In the genomic region with DNA sequence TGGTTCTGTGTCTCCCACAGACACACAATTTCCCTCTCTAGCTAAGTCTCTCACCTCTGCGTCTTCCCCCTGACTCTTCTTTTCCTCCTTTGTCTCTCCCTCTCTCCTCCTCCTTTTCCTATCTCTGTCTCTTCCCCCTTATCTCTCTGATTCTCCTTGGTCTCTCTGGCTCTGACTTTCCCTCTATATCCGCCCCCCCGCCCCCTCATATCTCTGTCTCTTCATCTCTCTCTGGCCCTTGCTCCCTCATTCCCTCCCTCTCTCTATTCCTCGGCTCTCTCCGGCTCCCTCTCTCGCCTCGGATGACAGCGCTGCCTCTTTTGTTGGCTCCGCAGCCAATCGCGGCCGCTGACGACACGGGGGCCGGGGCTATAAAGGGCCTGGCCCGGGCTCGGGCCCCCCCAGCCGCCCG, we compare ENCODE assay signal across 1 cellular context.
TF ChIP-seq lines count a peak whose summit lies in the region.

A gene (plus strand): TSS at position 404 of the 412 bp plus-strand sequence. CDS start 195 bp downstream, outside the sequence.

TF ChIP-seq in K562, 482 proteins besides CTCF, POLR2A, EP300 and RAD21 (continued from another document and continues in another):
- TF ChIP-seq ZNF133 (CRISPR knock-in tag; IDR thresholded peaks at IDR 0.05) (no peak), ZBTB7A (IDR thresholded peaks at IDR 0.05; ENCODE audit: borderline replicate concordance, control insufficient read depth, low read depth, low read length) (no peak), HLTF (IDR thresholded peaks at IDR 0.05) (peak; percentile 98), PRMT5 (CRISPR knock-in tag; IDR thresholded peaks at IDR 0.05) (no peak), NFATC3 (IDR thresholded peaks at IDR 0.05) (peak; percentile 75; the same call in 1 of the 2 replicates), HIVEP1 (CRISPR knock-in tag; IDR thresholded peaks at IDR 0.05) (no peak), PPARD (CRISPR knock-in tag; IDR thresholded peaks at IDR 0.05) (no peak), LEF1 (IDR thresholded peaks at IDR 0.05) (peak; percentile 59; the same call in 1 of the 2 replicates), HEY1 (CRISPR knock-in tag; IDR thresholded peaks at IDR 0.05; ENCODE audit: borderline replicate concordance) (no peak), CTBP1 (IDR thresholded peaks at IDR 0.05; ENCODE audit: borderline replicate concordance) (peak; percentile 17; the same call in 1 of the 2 replicates), TEAD1 (CRISPR knock-in tag; IDR thresholded peaks at IDR 0.05) (no peak), POLR2AphosphoS5 (IDR thresholded peaks at IDR 0.05; ENCODE audit: control insufficient read depth, insufficient read depth, low read depth, low read length) (0 out of 2 replicates have a peak, but pooled peaks have one; percentile 40), ZNF239 (CRISPR knock-in tag; IDR thresholded peaks at IDR 0.05) (no peak), ESRRB (CRISPR knock-in tag; IDR thresholded peaks at IDR 0.05; ENCODE audit: borderline replicate concordance) (no peak), HSF4 (CRISPR knock-in tag; IDR thresholded peaks at IDR 0.05; ENCODE audit: borderline replicate concordance) (no peak), STAT5B (CRISPR knock-in tag; IDR thresholded peaks at IDR 0.05) (no peak), NFXL1 (CRISPR knock-in tag; IDR thresholded peaks at IDR 0.05) (no peak), SMARCA4 (IDR thresholded peaks at IDR 0.05) (peak; percentile 92), TCF3 (CRISPR knock-in tag; IDR thresholded peaks at IDR 0.05) (no peak), SIN3A (IDR thresholded peaks at IDR 0.05; ENCODE audit: borderline replicate concordance in 2 of 2, control insufficient read depth in 1 of 2, low read depth in 2 of 2, low read length in 2 of 2) (no peak), NCOA2 (IDR thresholded peaks at IDR 0.05; ENCODE audit: partially characterized antibody in 2 of 2) (no peak), FOXA1 (IDR thresholded peaks at IDR 0.05; ENCODE audit: borderline replicate concordance) (no peak), FOXJ3 (CRISPR knock-in tag; IDR thresholded peaks at IDR 0.05) (no peak), JUND (IDR thresholded peaks at IDR 0.05; ENCODE audit: borderline replicate concordance, low read depth, low read length) (peak; percentile 32), JUND (tag; IDR thresholded peaks at IDR 0.05; ENCODE audit: borderline replicate concordance, low read depth, low read length) (no peak; the same call in 2 of the 3 replicates), PHTF2 (CRISPR knock-in tag; IDR thresholded peaks at IDR 0.05) (no peak), ZNF77 (CRISPR knock-in tag; IDR thresholded peaks at IDR 0.05) (no peak), DPF2 (IDR thresholded peaks at IDR 0.05) (peak; percentile 96), ZNF347 (CRISPR knock-in tag; IDR thresholded peaks at IDR 0.05; ENCODE audit: low read depth) (no peak), BRD9 (IDR thresholded peaks at IDR 0.05; ENCODE audit: low read depth, partially characterized antibody) (peak; percentile 80), POLR2G (IDR thresholded peaks at IDR 0.05; ENCODE audit: low read depth, low read length) (peak; percentile 63), MTA2 (IDR thresholded peaks at IDR 0.05; ENCODE audit: low read depth) (peak; percentile 67), NEUROD1 (IDR thresholded peaks at IDR 0.05; ENCODE audit: borderline replicate concordance, low read depth, low read length, partially characterized antibody) (peak; percentile 55), HMG20A (CRISPR knock-in tag; conservative IDR thresholded peaks at IDR 0.05) (no peak), TFAM (CRISPR knock-in tag; conservative IDR thresholded peaks at IDR 0.05) (no peak), TRIM28 (IDR thresholded peaks at IDR 0.05) (peak; percentile 73; the same call in 1 of the 2 replicates)
- TF ChIP-seq, protein P1, sequence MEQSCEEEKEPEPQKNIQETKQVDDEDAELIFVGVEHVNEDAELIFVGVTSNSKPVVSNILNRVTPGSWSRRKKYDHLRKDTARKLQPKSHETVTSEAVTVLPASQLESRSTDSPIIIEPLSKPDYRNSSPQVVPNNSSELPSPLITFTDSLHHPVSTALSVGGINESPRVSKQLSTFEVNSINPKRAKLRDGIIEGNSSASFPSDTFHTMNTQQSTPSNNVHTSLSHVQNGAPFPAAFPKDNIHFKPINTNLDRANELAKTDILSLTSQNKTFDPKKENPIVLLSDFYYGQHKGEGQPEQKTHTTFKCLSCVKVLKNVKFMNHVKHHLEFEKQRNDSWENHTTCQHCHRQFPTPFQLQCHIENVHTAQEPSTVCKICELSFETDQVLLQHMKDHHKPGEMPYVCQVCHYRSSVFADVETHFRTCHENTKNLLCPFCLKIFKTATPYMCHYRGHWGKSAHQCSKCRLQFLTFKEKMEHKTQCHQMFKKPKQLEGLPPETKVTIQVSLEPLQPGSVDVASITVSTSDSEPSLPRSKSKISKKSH (CRISPR knock-in tag; IDR thresholded peaks at IDR 0.05) = no peak
- TF ChIP-seq, protein P2, sequence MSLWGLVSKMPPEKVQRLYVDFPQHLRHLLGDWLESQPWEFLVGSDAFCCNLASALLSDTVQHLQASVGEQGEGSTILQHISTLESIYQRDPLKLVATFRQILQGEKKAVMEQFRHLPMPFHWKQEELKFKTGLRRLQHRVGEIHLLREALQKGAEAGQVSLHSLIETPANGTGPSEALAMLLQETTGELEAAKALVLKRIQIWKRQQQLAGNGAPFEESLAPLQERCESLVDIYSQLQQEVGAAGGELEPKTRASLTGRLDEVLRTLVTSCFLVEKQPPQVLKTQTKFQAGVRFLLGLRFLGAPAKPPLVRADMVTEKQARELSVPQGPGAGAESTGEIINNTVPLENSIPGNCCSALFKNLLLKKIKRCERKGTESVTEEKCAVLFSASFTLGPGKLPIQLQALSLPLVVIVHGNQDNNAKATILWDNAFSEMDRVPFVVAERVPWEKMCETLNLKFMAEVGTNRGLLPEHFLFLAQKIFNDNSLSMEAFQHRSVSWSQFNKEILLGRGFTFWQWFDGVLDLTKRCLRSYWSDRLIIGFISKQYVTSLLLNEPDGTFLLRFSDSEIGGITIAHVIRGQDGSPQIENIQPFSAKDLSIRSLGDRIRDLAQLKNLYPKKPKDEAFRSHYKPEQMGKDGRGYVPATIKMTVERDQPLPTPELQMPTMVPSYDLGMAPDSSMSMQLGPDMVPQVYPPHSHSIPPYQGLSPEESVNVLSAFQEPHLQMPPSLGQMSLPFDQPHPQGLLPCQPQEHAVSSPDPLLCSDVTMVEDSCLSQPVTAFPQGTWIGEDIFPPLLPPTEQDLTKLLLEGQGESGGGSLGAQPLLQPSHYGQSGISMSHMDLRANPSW (CRISPR knock-in tag; IDR thresholded peaks at IDR 0.05) = no peak
- TF ChIP-seq, protein P3, sequence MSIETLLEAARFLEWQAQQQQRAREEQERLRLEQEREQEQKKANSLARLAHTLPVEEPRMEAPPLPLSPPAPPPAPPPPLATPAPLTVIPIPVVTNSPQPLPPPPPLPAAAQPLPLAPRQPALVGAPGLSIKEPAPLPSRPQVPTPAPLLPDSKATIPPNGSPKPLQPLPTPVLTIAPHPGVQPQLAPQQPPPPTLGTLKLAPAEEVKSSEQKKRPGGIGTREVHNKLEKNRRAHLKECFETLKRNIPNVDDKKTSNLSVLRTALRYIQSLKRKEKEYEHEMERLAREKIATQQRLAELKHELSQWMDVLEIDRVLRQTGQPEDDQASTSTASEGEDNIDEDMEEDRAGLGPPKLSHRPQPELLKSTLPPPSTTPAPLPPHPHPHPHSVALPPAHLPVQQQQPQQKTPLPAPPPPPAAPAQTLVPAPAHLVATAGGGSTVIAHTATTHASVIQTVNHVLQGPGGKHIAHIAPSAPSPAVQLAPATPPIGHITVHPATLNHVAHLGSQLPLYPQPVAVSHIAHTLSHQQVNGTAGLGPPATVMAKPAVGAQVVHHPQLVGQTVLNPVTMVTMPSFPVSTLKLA (conservative IDR thresholded peaks at IDR 0.05) = peak in 1 of 2 experiments; percentile 37; a peak in 2 of 4 replicates
- TF ChIP-seq, protein P4, sequence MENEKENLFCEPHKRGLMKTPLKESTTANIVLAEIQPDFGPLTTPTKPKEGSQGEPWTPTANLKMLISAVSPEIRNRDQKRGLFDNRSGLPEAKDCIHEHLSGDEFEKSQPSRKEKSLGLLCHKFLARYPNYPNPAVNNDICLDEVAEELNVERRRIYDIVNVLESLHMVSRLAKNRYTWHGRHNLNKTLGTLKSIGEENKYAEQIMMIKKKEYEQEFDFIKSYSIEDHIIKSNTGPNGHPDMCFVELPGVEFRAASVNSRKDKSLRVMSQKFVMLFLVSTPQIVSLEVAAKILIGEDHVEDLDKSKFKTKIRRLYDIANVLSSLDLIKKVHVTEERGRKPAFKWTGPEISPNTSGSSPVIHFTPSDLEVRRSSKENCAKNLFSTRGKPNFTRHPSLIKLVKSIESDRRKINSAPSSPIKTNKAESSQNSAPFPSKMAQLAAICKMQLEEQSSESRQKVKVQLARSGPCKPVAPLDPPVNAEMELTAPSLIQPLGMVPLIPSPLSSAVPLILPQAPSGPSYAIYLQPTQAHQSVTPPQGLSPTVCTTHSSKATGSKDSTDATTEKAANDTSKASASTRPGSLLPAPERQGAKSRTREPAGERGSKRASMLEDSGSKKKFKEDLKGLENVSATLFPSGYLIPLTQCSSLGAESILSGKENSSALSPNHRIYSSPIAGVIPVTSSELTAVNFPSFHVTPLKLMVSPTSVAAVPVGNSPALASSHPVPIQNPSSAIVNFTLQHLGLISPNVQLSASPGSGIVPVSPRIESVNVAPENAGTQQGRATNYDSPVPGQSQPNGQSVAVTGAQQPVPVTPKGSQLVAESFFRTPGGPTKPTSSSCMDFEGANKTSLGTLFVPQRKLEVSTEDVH (IDR thresholded peaks at IDR 0.05; ENCODE audit: low read depth, partially characterized antibody) = peak; percentile 38
- TF ChIP-seq, protein P5, sequence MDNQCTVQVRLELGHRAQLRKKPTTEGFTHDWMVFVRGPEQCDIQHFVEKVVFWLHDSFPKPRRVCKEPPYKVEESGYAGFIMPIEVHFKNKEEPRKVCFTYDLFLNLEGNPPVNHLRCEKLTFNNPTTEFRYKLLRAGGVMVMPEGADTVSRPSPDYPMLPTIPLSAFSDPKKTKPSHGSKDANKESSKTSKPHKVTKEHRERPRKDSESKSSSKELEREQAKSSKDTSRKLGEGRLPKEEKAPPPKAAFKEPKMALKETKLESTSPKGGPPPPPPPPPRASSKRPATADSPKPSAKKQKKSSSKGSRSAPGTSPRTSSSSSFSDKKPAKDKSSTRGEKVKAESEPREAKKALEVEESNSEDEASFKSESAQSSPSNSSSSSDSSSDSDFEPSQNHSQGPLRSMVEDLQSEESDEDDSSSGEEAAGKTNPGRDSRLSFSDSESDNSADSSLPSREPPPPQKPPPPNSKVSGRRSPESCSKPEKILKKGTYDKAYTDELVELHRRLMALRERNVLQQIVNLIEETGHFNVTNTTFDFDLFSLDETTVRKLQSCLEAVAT (IDR thresholded peaks at IDR 0.05) = peak; percentile 86
- TF ChIP-seq, protein P6, sequence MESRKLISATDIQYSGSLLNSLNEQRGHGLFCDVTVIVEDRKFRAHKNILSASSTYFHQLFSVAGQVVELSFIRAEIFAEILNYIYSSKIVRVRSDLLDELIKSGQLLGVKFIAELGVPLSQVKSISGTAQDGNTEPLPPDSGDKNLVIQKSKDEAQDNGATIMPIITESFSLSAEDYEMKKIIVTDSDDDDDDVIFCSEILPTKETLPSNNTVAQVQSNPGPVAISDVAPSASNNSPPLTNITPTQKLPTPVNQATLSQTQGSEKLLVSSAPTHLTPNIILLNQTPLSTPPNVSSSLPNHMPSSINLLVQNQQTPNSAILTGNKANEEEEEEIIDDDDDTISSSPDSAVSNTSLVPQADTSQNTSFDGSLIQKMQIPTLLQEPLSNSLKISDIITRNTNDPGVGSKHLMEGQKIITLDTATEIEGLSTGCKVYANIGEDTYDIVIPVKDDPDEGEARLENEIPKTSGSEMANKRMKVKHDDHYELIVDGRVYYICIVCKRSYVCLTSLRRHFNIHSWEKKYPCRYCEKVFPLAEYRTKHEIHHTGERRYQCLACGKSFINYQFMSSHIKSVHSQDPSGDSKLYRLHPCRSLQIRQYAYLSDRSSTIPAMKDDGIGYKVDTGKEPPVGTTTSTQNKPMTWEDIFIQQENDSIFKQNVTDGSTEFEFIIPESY (CRISPR knock-in tag; IDR thresholded peaks at IDR 0.05) = no peak
- TF ChIP-seq, protein P7, sequence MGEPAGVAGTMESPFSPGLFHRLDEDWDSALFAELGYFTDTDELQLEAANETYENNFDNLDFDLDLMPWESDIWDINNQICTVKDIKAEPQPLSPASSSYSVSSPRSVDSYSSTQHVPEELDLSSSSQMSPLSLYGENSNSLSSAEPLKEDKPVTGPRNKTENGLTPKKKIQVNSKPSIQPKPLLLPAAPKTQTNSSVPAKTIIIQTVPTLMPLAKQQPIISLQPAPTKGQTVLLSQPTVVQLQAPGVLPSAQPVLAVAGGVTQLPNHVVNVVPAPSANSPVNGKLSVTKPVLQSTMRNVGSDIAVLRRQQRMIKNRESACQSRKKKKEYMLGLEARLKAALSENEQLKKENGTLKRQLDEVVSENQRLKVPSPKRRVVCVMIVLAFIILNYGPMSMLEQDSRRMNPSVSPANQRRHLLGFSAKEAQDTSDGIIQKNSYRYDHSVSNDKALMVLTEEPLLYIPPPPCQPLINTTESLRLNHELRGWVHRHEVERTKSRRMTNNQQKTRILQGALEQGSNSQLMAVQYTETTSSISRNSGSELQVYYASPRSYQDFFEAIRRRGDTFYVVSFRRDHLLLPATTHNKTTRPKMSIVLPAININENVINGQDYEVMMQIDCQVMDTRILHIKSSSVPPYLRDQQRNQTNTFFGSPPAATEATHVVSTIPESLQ (CRISPR knock-in tag; IDR thresholded peaks at IDR 0.05) = 0 out of 2 replicates have a peak, but pooled peaks have one; percentile 34
- TF ChIP-seq, protein P8, sequence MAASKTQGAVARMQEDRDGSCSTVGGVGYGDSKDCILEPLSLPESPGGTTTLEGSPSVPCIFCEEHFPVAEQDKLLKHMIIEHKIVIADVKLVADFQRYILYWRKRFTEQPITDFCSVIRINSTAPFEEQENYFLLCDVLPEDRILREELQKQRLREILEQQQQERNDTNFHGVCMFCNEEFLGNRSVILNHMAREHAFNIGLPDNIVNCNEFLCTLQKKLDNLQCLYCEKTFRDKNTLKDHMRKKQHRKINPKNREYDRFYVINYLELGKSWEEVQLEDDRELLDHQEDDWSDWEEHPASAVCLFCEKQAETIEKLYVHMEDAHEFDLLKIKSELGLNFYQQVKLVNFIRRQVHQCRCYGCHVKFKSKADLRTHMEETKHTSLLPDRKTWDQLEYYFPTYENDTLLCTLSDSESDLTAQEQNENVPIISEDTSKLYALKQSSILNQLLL (CRISPR knock-in tag; IDR thresholded peaks at IDR 0.05; ENCODE audit: borderline replicate concordance) = no peak
- TF ChIP-seq, protein P9, sequence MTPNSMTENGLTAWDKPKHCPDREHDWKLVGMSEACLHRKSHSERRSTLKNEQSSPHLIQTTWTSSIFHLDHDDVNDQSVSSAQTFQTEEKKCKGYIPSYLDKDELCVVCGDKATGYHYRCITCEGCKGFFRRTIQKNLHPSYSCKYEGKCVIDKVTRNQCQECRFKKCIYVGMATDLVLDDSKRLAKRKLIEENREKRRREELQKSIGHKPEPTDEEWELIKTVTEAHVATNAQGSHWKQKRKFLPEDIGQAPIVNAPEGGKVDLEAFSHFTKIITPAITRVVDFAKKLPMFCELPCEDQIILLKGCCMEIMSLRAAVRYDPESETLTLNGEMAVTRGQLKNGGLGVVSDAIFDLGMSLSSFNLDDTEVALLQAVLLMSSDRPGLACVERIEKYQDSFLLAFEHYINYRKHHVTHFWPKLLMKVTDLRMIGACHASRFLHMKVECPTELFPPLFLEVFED (CRISPR knock-in tag; conservative IDR thresholded peaks at IDR 0.05) = peak; percentile 95
- TF ChIP-seq, protein P10, sequence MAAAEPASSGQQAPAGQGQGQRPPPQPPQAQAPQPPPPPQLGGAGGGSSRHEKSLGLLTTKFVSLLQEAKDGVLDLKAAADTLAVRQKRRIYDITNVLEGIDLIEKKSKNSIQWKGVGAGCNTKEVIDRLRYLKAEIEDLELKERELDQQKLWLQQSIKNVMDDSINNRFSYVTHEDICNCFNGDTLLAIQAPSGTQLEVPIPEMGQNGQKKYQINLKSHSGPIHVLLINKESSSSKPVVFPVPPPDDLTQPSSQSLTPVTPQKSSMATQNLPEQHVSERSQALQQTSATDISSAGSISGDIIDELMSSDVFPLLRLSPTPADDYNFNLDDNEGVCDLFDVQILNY (CRISPR knock-in tag; IDR thresholded peaks at IDR 0.05) = no peak
